Comparison of ENCODE assay signal across 28 cellular contexts in the genomic region with DNA sequence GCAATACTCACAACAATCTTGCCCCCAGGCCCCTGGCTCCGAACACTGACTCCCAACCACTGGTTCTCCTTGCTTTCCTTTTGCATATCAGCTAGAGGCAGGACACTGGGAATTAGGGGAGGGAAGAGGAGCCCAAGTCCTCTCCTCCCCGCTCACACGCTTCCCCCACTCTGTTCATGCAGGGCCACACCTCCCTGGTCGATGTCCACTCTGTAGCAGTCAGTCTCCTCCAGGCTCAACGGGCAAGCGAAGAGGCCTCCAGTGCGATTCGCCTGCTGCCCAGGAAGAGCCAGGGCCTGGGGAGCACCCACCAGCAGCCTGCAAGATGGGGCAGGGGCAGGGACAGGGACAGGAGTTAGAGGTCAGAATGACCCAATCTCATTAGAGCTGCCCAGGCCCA. TPM values are rescaled to one million over a fixed set of nuclear protein-coding genes. Genes with fewer than 3 reads are reported as not detected.
A peak's percentile ranks its signal among the peaks of the same experiment; 100 is the strongest.
DNase-seq lines count a peak whose midpoint lies in the region; ATAC-seq, FAIRE-seq and TF ChIP-seq lines count a peak whose summit lies in the region.
"Had no signal": no experiment of that assay in that cellular context is flagged by ENCODE, and none has a peak within 500 bp of the region (broad histone marks: within the 10 kb centered on the region; RNA-seq: fewer than 3 reads in every experiment).

No MANE protein-coding gene starts in this region.

- TF ChIP-seq CTCF in heart left ventricle (IDR thresholded peaks at IDR 0.05) (no peak), right atrium auricular region (IDR thresholded peaks at IDR 0.05) (no peak), sigmoid colon (IDR thresholded peaks at IDR 0.05) (no peak)

- no peak for TF ChIP-seq POLR2A in heart left ventricle (IDR thresholded peaks at IDR 0.05)
- no peak for TF ChIP-seq POLR2A in sigmoid colon (IDR thresholded peaks at IDR 0.05)

- DNase-seq in heart left ventricle (peak in 2 of 5 donors; percentile 27 to 33), cardiac septum (ENCODE audit: low spot score) (no peak), right atrium auricular region (ENCODE audit: low spot score) (no peak), sigmoid colon (no peak), aorta (peak; percentile 43 to 61), HCEC 1CT (no peak), urothelium cell line (ENCODE audit: low spot score) (no peak), kidney tubule cell (ENCODE audit: low spot score) (no peak)
- DNase-seq: activated naive CD8-positive, alpha-beta T cell treated with anti-CD3 and anti-CD28 coated beads, Interleukin-2, amount 50 U/mL, for 24 hours; activated T-cell treated with anti-CD3 and anti-CD28 coated beads, Interleukin-2, amount 50 U/mL, for 48 hours; COR-L47; DMS53; Kasumi-1; lower lobe of right lung; NCI-H1417; NCI-H2081; NCI-H524 treated with DMSO at 0.1 percent for 48 hours; NK-92 treated with Interleukin-12 subunit alpha and Interleukin-12 subunit beta, amount 100 ng/mL, for 24 hours; retina; stimulated activated CD8-positive, alpha-beta memory T cell treated with anti-CD3 and anti-CD28 coated beads, Interleukin-4, amount 100 ng/mL, for 48 hours; stimulated activated naive CD8-positive, alpha-beta T cell treated with anti-CD3 and anti-CD28 coated beads, Interleukin-15, amount 100 ng/mL, for 72 hours; T-helper 17 cell had no signal

- FAIRE-seq in urothelium cell line (lab: Jason Lieb, UNC) = no peak
- FAIRE-seq: endothelial cell of umbilical vein had no signal

- WGBS in heart left ventricle, 4 donors = 29 to 72% (median 67%) methylated on average over 8 of the region's 8 CpGs
- WGBS in sigmoid colon, 2 donors = 89 to 92% methylated on average over 8 of the region's 8 CpGs
- 41 to 46% methylated on average over 8 of the region's 8 CpGs for WGBS in aorta, 2 donors

- H3K27me3 ChIP-seq in heart left ventricle = no peaks in the 10 kb centered on the region
- H3K27me3 ChIP-seq in right atrium auricular region = no peaks in the 10 kb centered on the region
- no peaks in the 10 kb centered on the region for H3K27me3 ChIP-seq in sigmoid colon
- H3K27me3 ChIP-seq in aorta (ENCODE audit: control insufficient read depth in 1 of 2, insufficient read depth in 2 of 2, low read length in 1 of 2) = no peaks in the 10 kb centered on the region

- peak overlapping the region in 8 of 12 donors; percentile 9 to 87 (median 74) for H3K4me3 ChIP-seq in heart left ventricle
- peak overlapping the region in 1 of 2 donors; percentile 75 for H3K4me3 ChIP-seq in right atrium auricular region
- peak overlapping the region in 2 of 4 donors; percentile 2 to 75 for H3K4me3 ChIP-seq in sigmoid colon
- H3K4me3 ChIP-seq in aorta (ENCODE audit: low read length in 2 of 2) = no peak overlapping the region
- H3K4me3 ChIP-seq: HAP-1, lower lobe of right lung had no signal

- H3K36me3 ChIP-seq in heart left ventricle (peaks cover 0 to 37% (median 3%) of the 10 kb centered on the region in 9 donors), right atrium auricular region (peaks cover 40% of the 10 kb centered on the region), sigmoid colon (peaks cover 0 to 39% (median 15%) of the 10 kb centered on the region in 4 donors), aorta (ENCODE audit: control insufficient read depth in 1 of 2, insufficient read depth in 2 of 2, low read length in 1 of 2) (peaks cover 0 to 4% of the 10 kb centered on the region in 2 donors)
- H3K36me3 ChIP-seq: HAP-1, lower lobe of right lung had no signal

- peak overlapping the region; percentile 65 to 99 (median 92) for H3K27ac ChIP-seq in heart left ventricle
- H3K27ac ChIP-seq in right atrium auricular region = peak overlapping the region; percentile 86 to 91
- peak overlapping the region; percentile 94 to 100 (median 98) for H3K27ac ChIP-seq in sigmoid colon
- peak overlapping the region in 1 of 2 donors; percentile 90 for H3K27ac ChIP-seq in aorta (ENCODE audit: low read depth in 1 of 2, low read length in 2 of 2)
- H3K27ac ChIP-seq: 22Rv1, C4-2B, lower lobe of right lung had no signal

- no peak for TF ChIP-seq EP300 in sigmoid colon (IDR thresholded peaks at IDR 0.05)

- peak in 1 of 4 donors; percentile 0 for ATAC-seq in heart left ventricle
- ATAC-seq in aorta (ENCODE audit: low FRiP score) = no peak
- ATAC-seq: activated naive CD8-positive, alpha-beta T cell treated with anti-CD3 and anti-CD28 coated beads, Interleukin-2, amount 50 U/mL, for 24 hours; lower lobe of right lung; naive thymus-derived CD8-positive, alpha-beta T cell; SK-N-SH treated with all-trans-retinoic acid at 6 μM for 48 hours; stimulated activated naive CD8-positive, alpha-beta T cell treated with anti-CD3 and anti-CD28 coated beads, Interleukin-15, amount 100 ng/mL, for 72 hours; T-helper 17 cell had no signal

- no peaks in the 10 kb centered on the region for H3K9me3 ChIP-seq in heart left ventricle
- no peaks in the 10 kb centered on the region for H3K9me3 ChIP-seq in right atrium auricular region
- no peaks in the 10 kb centered on the region for H3K9me3 ChIP-seq in sigmoid colon
- H3K9me3 ChIP-seq in aorta (ENCODE audit: control insufficient read depth, low read length) = no peaks in the 10 kb centered on the region
- H3K9me3 ChIP-seq: HAP-1, lower lobe of right lung had no signal

- H3K4me1 ChIP-seq in heart left ventricle = peaks cover 4 to 77% (median 27%) of the 10 kb centered on the region in 12 donors
- H3K4me1 ChIP-seq in right atrium auricular region = peaks cover 0 to 57% of the 10 kb centered on the region in 2 donors
- peaks cover 0 to 54% (median 47%) of the 10 kb centered on the region in 4 donors for H3K4me1 ChIP-seq in sigmoid colon
- no peaks in the 10 kb centered on the region for H3K4me1 ChIP-seq in aorta (ENCODE audit: control insufficient read depth in 1 of 2, insufficient read depth in 2 of 2, low read length in 2 of 2)

- intact Hi-C loops in heart left ventricle (cut with DNase I) = loop anchor here in 1 of 10 donors (5.0 kb wide), 1 partner anchor 46 kb away; no protein-coding TSS in a partner anchor
- intact Hi-C loops in cardiac septum (cut with DNase I) = loop anchor here (2.0 kb wide), 1 partner anchor 18 kb away; a partner anchor contains a TSS
- intact Hi-C loops in sigmoid colon (cut with DNase I) = no loop called here
- intact Hi-C loops in aorta (cut with DNase I) = loop anchor here in 1 of 2 donors (2.0 kb wide), 1 partner anchor 20 kb away; no protein-coding TSS in a partner anchor

RNA-seq across cellular contexts. Expression of a gene that starts 4.8 kb away (rescaled TPM):
- total RNA-seq in heart left ventricle = 1,000 to 10,000 TPM in 1 of 9 donors, 100 to 1,000 TPM in 8; 199 to 1,007 (median 620) TPM
- polyA plus RNA-seq in heart left ventricle = 100 to 1,000 TPM; 173 to 573 TPM
- total RNA-seq in cardiac septum = 806 TPM
- 100 to 1,000 TPM; 291 to 309 TPM for total RNA-seq in right atrium auricular region
- 100 to 1,000 TPM in 3 of 4 donors, 10 to 100 TPM in 1; 66.6 to 588 (median 204) TPM for total RNA-seq in sigmoid colon
- polyA plus RNA-seq in sigmoid colon = 10 to 100 TPM in 1 of 3 donors, 1 to 10 TPM in 2; 1.8 to 21.0 (median 3.6) TPM
- total RNA-seq in aorta = 100 to 1,000 TPM; 463 to 747 TPM
- polyA plus RNA-seq in aorta = 100 to 1,000 TPM in 1 of 2 donors, 10 to 100 TPM in 1; 76.1 to 633 TPM

RNA-seq across cellular contexts. Expression of a gene that starts 13.0 kb away (rescaled TPM):
- 100 to 1,000 TPM in 5 of 9 donors, 10 to 100 TPM in 4; 71.3 to 173 (median 131) TPM for total RNA-seq in heart left ventricle
- 100 to 1,000 TPM; 187 to 314 TPM for polyA plus RNA-seq in heart left ventricle
- 97.7 TPM for total RNA-seq in cardiac septum
- 100 to 1,000 TPM; 177 to 187 TPM for total RNA-seq in right atrium auricular region
- total RNA-seq in sigmoid colon = 100 to 1,000 TPM; 173 to 356 (median 317) TPM
- 100 to 1,000 TPM; 329 to 655 (median 634) TPM for polyA plus RNA-seq in sigmoid colon
- total RNA-seq in aorta = 100 to 1,000 TPM in 1 of 2 donors, 10 to 100 TPM in 1; 87.3 to 115 TPM
- 100 to 1,000 TPM; 248 to 351 TPM for polyA plus RNA-seq in aorta

RNA-seq across cellular contexts. Expression of a gene that starts 17.3 kb away (rescaled TPM):
- total RNA-seq in heart left ventricle (10 to 100 TPM in 8 of 9 donors, 1 to 10 TPM in 1; 5.9 to 20.5 (median 16.2) TPM), cardiac septum (26.3 TPM), right atrium auricular region (10 to 100 TPM; 13.0 to 22.4 TPM), sigmoid colon (10 to 100 TPM; 11.2 to 37.5 (median 32.1) TPM), aorta (10 to 100 TPM; 21.9 to 51.1 TPM)
- polyA plus RNA-seq in heart left ventricle (10 to 100 TPM; 25.8 to 42.4 TPM), sigmoid colon (10 to 100 TPM in 2 of 3 donors, 1 to 10 TPM in 1; 8.4 to 34.4 (median 27.1) TPM), aorta (10 to 100 TPM; 16.7 to 49.4 TPM)

RNA-seq across cellular contexts. Expression of a gene that starts 25.9 kb away (rescaled TPM):
- 1,000 to 10,000 TPM in 3 of 9 donors, 100 to 1,000 TPM in 6; 475 to 1,670 (median 767) TPM for total RNA-seq in heart left ventricle
- polyA plus RNA-seq in heart left ventricle = 1,000 to 10,000 TPM; 1,034 to 2,790 TPM
- total RNA-seq in cardiac septum = 914 TPM
- 1,000 to 10,000 TPM; 1,041 to 1,122 TPM for total RNA-seq in right atrium auricular region
- 100 to 1,000 TPM; 670 to 933 (median 849) TPM for total RNA-seq in sigmoid colon
- polyA plus RNA-seq in sigmoid colon = 1,000 to 10,000 TPM in 1 of 3 donors, 100 to 1,000 TPM in 2; 450 to 1,058 (median 486) TPM
- 1,000 to 10,000 TPM; 1,107 to 1,135 TPM for total RNA-seq in aorta
- polyA plus RNA-seq in aorta = 1,000 to 10,000 TPM; 1,323 to 1,532 TPM

RNA-seq across cellular contexts. Expression of a gene that starts 40.1 kb away (rescaled TPM):
- 10 to 100 TPM in 7 of 9 donors, 1 to 10 TPM in 2; 7.8 to 18.2 (median 12.4) TPM for total RNA-seq in heart left ventricle
- polyA plus RNA-seq in heart left ventricle = 10 to 100 TPM in 1 of 2 donors, 1 to 10 TPM in 1; 6.9 to 15.7 TPM
- 18.0 TPM for total RNA-seq in cardiac septum
- total RNA-seq in right atrium auricular region = 1 to 10 TPM; 8.1 to 8.6 TPM
- 10 to 100 TPM in 1 of 4 donors, 1 to 10 TPM in 3; 4.3 to 12.2 (median 4.6) TPM for total RNA-seq in sigmoid colon
- polyA plus RNA-seq in sigmoid colon = 1 to 10 TPM; 1.2 to 3.9 (median 2.4) TPM
- 1 to 10 TPM; 6.6 to 9.4 TPM for total RNA-seq in aorta
- polyA plus RNA-seq in aorta = 1 to 10 TPM; 3.0 to 4.2 TPM

Comparison
In these comparisons a context has a peak if more than half of its experiments do, and no peak if none do; other contexts are left out.
1. DNase-seq: peak in aorta (2 of 2); none in cardiac septum (single experiment), right atrium auricular region (single experiment), sigmoid colon (single experiment), HCEC 1CT (single experiment), urothelium cell line (single experiment) and kidney tubule cell (single experiment).
2. H3K4me3 ChIP-seq: peak in heart left ventricle (8 of 12); none in aorta (0 of 2).